In the genomic region with DNA sequence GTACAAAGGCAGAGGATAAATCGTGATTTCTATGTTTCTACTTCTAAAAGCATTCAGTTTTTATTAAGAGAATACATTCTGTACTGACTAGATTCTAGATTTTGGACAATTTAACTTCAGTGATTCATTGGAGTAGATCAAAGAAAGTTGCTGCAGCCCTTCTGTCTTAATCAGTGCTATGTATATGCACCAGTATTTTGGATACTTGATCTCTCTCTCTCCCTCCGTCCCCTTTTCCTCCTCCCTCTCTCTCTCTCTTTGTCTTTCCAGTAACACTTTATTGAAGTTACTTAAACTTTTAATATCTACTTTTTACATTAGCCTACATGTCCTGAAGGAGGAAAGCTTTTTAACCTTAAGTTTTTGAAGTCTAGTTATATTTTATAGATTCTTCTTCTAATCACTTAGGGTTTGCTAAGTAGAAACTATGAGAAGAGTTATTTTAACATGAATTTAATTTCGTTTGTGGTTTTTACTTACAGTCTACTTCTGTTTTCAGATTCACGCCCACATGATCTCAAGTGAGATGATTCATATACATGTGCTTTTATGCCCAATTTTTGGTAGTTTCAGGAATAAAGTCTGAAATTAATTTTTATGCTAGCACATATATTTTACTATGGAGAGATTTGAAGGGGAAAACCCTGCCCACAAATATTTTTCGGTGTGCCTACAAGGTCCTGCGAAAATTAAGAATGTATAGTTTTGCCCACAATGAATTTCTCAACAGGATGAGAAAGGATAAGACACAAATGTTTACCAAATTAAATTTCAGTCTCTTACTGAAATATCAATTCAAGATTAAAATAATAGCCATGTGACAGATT, we compare ENCODE assay signal across 8 cellular contexts. TPM values are rescaled to one million over a fixed set of nuclear protein-coding genes. Genes with fewer than 3 reads are reported as not detected.
DNase-seq lines count a peak whose midpoint lies in the region; ATAC-seq, FAIRE-seq and TF ChIP-seq lines count a peak whose summit lies in the region.

No MANE protein-coding gene starts in this region.

- TF ChIP-seq POLR2A in upper lobe of left lung (IDR thresholded peaks at IDR 0.05), result no peak

- 70 to 73% methylated on average over 6 of the region's 6 CpGs for WGBS in heart right ventricle, 2 donors
- WGBS in upper lobe of left lung, 2 donors, result 47 to 51% methylated on average over 6 of the region's 6 CpGs

- peak overlapping the region; percentile 29 for H3K27ac ChIP-seq in left ventricle myocardium inferior (replicated peaks)
- peak overlapping the region in 5 of 10 donors; percentile 13 to 80 (median 23) for H3K27ac ChIP-seq in heart right ventricle
- H3K27ac ChIP-seq in upper lobe of left lung, result peak overlapping the region in 3 of 4 donors; percentile 1 to 59 (median 55)

- peaks cover 70% of the 10 kb centered on the region for H3K4me1 ChIP-seq in left ventricle myocardium inferior
- peaks cover 0 to 98% (median 64%) of the 10 kb centered on the region in 9 donors for H3K4me1 ChIP-seq in heart right ventricle
- peaks cover 35 to 78% (median 47%) of the 10 kb centered on the region in 4 donors for H3K4me1 ChIP-seq in upper lobe of left lung

- FAIRE-seq in bronchial epithelial cell (lab: Jason Lieb, UNC), result no peak

- no peak overlapping the region for H3K4me3 ChIP-seq in left ventricle myocardium inferior
- peak overlapping the region in 1 of 10 donors; percentile 13 for H3K4me3 ChIP-seq in heart right ventricle
- no peak overlapping the region for H3K4me3 ChIP-seq in bronchial epithelial cell (ENCODE audit: low read depth, low read length)
- H3K4me3 ChIP-seq in upper lobe of left lung, result no peak overlapping the region

- TF ChIP-seq CTCF in left ventricle myocardium inferior (IDR thresholded peaks at IDR 0.05; ENCODE audit: borderline replicate concordance) (no peak), heart right ventricle (IDR thresholded peaks at IDR 0.05) (no peak), bronchial epithelial cell (IDR thresholded peaks at IDR 0.05; ENCODE audit: insufficient read depth, low read length, severe bottlenecking) (no peak), upper lobe of left lung (IDR thresholded peaks at IDR 0.05) (no peak)

- DNase-seq in left ventricle myocardium inferior (no peak), heart right ventricle (no peak), bronchial epithelial cell (ENCODE audit: low read depth) (peak; percentile 45), upper lobe of left lung (no peak), NK-92 (lab: John Stamatoyannopoulos, UW; ENCODE audit: unreplicated experiment) (no peak), NCI-H2029 treated with DMSO at 0.1 percent for 48 hours (lab: John Stamatoyannopoulos, UW) (no peak)
- DNase-seq in stimulated activated naive CD4-positive, alpha-beta T cell treated with Interleukin-2 at 50 U/mL for 16 hours (lab: John Stamatoyannopoulos, UW), result no peak

- H3K36me3 ChIP-seq in left ventricle myocardium inferior (peaks cover 4% of the 10 kb centered on the region), heart right ventricle (no peaks in the 10 kb centered on the region), bronchial epithelial cell (ENCODE audit: control insufficient read depth, insufficient read depth, low read length) (no peaks in the 10 kb centered on the region), upper lobe of left lung (no peaks in the 10 kb centered on the region)

- no peak for TF ChIP-seq EP300 in upper lobe of left lung (IDR thresholded peaks at IDR 0.05)

- intact Hi-C loops in left ventricle myocardium inferior (cut with micrococcal nuclease) (no loop called here), heart right ventricle (cut with DNase I) (loop anchor here in 1 of 10 donors (5.0 kb wide), 1 partner anchor 56 kb away; no protein-coding TSS in a partner anchor)

- H3K27me3 ChIP-seq in left ventricle myocardium inferior (ENCODE audit: low read depth), result no peaks in the 10 kb centered on the region
- H3K27me3 ChIP-seq in heart right ventricle, result no peaks in the 10 kb centered on the region
- no peaks in the 10 kb centered on the region for H3K27me3 ChIP-seq in bronchial epithelial cell (ENCODE audit: control insufficient read depth, insufficient read depth, low read length)
- no peaks in the 10 kb centered on the region for H3K27me3 ChIP-seq in upper lobe of left lung

- H3K9me3 ChIP-seq in left ventricle myocardium inferior (replicated peaks), result no peaks in the 10 kb centered on the region
- no peaks in the 10 kb centered on the region for H3K9me3 ChIP-seq in heart right ventricle
- H3K9me3 ChIP-seq in upper lobe of left lung, result no peaks in the 10 kb centered on the region

- ATAC-seq in heart right ventricle, result no peak
- ATAC-seq in HG03432 (IDR thresholded peaks at IDR 0.05; ENCODE audit: unreplicated experiment), result peak; percentile 53
- peak in 1 of 2 donors; percentile 64 for ATAC-seq in upper lobe of left lung (ENCODE audit: low FRiP score in 2 of 2)

RNA-seq across cellular contexts. Expression of a gene that starts 9.1 kb away (rescaled TPM):
- total RNA-seq in left ventricle myocardium inferior, result 26.5 TPM
- total RNA-seq in heart right ventricle, result 10 to 100 TPM; 12.1 to 55.7 (median 34.1) TPM
- polyA plus RNA-seq in heart right ventricle, result 10 to 100 TPM in 1 of 2 donors, 1 to 10 TPM in 1; 7.6 to 13.5 TPM
- total RNA-seq in bronchial epithelial cell, result 8.7 and 9.7 TPM in 2 replicates
- 10 to 100 TPM; 13.8 to 63.9 (median 31.8) TPM for total RNA-seq in upper lobe of left lung
